ENCODE assay signal across 8 cellular contexts in the genomic region with DNA sequence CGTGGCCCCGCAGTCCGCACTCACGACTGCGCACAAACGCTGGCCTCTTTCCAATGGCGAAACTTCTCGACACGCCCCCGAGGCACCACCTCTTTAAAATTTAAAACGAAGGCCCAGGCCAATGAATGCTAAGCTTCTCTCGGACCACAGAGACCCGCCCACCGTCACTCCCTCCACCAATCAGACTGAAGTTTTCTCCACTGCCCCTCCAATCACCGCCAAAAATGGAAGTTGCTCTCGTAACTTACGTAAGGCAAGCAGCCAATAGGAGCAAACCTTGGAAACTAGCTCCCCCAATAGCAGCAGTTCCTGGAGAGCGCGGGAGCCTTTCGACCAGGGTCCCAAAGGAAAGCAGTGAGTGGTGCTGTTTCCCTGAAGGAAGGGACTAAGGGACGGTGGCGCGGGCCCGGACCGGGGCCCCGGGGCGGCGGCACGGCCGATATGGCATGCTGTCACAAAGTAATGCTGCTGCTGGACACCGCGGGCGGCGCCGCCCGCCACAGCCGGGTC. TPM values are rescaled to one million over a fixed set of nuclear protein-coding genes. Genes with fewer than 3 reads are reported as not detected.
DNase-seq lines count a peak whose midpoint lies in the region; ATAC-seq and TF ChIP-seq lines count a peak whose summit lies in the region.

A gene with protein sequence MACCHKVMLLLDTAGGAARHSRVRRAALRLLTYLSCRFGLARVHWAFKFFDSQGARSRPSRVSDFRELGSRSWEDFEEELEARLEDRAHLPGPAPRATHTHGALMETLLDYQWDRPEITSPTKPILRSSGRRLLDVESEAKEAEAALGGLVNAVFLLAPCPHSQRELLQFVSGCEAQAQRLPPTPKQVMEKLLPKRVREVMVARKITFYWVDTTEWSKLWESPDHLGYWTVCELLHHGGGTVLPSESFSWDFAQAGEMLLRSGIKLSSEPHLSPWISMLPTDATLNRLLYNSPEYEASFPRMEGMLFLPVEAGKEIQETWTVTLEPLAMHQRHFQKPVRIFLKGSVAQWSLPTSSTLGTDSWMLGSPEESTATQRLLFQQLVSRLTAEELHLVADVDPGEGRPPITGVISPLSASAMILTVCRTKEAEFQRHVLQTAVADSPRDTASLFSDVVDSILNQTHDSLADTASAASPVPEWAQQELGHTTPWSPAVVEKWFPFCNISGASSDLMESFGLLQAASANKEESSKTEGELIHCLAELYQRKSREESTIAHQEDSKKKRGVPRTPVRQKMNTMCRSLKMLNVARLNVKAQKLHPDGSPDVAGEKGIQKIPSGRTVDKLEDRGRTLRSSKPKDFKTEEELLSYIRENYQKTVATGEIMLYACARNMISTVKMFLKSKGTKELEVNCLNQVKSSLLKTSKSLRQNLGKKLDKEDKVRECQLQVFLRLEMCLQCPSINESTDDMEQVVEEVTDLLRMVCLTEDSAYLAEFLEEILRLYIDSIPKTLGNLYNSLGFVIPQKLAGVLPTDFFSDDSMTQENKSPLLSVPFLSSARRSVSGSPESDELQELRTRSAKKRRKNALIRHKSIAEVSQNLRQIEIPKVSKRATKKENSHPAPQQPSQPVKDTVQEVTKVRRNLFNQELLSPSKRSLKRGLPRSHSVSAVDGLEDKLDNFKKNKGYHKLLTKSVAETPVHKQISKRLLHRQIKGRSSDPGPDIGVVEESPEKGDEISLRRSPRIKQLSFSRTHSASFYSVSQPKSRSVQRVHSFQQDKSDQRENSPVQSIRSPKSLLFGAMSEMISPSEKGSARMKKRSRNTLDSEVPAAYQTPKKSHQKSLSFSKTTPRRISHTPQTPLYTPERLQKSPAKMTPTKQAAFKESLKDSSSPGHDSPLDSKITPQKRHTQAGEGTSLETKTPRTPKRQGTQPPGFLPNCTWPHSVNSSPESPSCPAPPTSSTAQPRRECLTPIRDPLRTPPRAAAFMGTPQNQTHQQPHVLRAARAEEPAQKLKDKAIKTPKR (N-terminal part only) (plus strand): TSS at position 324 of the 510 bp plus-strand sequence. CDS start 118 bp downstream, at position 442.

- H3K9me2 ChIP-seq in Loucy (replicated peaks; ENCODE audit: low read depth, low read length), result no peaks in the 10 kb centered on the region

- H3F3A ChIP-seq in Loucy (ENCODE audit: low read depth), result no peaks in the 10 kb centered on the region

- H3K4me3 ChIP-seq in H7 (ENCODE audit: insufficient read depth, low read depth, low read length), result peak within 1 kb of the TSS; percentile 96
- peak within 1 kb of the TSS; percentile 85 for H3K4me3 ChIP-seq in Loucy (ENCODE audit: low read length, poor library complexity, severe bottlenecking)
- H3K4me3 ChIP-seq in RWPE2 (ENCODE audit: severe bottlenecking), result peak within 1 kb of the TSS; percentile 86
- H3K4me3 ChIP-seq in fibroblast of the aortic adventitia (ENCODE audit: low read depth, low read length), result peak within 1 kb of the TSS; percentile 80

- H4K20me1 ChIP-seq in Loucy (ENCODE audit: insufficient read depth, low read length, poor library complexity, severe bottlenecking), result peaks cover 28% of the 10 kb centered on the region

- peak within 1 kb of the TSS; percentile 89 for H3K9ac ChIP-seq in Loucy (ENCODE audit: low read depth, low read length, poor library complexity, severe bottlenecking)

- H3K9me3 ChIP-seq in Loucy (ENCODE audit: insufficient read depth, low read depth, low read length) (no peaks in the 10 kb centered on the region), RWPE2 (ENCODE audit: severe bottlenecking) (no peaks in the 10 kb centered on the region)

- H3K27ac Mint-ChIP-seq in activated T-helper 17 cell treated with anti-CD3 and anti-CD28 coated beads, Interleukin-2, amount 50 U/mL, for 72 hours, result peak within 1 kb of the TSS; percentile 55
- peak within 1 kb of the TSS in 2 of 3 experiments; percentile 1 to 29 for H3K27ac Mint-ChIP-seq in nephron

- H3K9me3 Mint-ChIP-seq in activated T-helper 17 cell treated with anti-CD3 and anti-CD28 coated beads, Interleukin-2, amount 50 U/mL, for 72 hours, result no peaks in the 10 kb centered on the region
- H3K9me3 Mint-ChIP-seq in nephron, result no peaks in the 10 kb centered on the region

- no peaks in the 10 kb centered on the region for H3K27me3 ChIP-seq in H7 (ENCODE audit: control insufficient read depth, insufficient read depth, low read length)
- no peaks in the 10 kb centered on the region for H3K27me3 ChIP-seq in Loucy (ENCODE audit: insufficient read depth, low read length, poor library complexity, severe bottlenecking)
- H3K27me3 ChIP-seq in RWPE2 (ENCODE audit: insufficient read depth, poor library complexity, severe bottlenecking), result no peaks in the 10 kb centered on the region

- peaks cover 27% of the 10 kb centered on the region for H3K4me1 ChIP-seq in Loucy (ENCODE audit: insufficient read depth, low read length, poor library complexity, severe bottlenecking)
- H3K4me1 ChIP-seq in RWPE2 (ENCODE audit: insufficient read depth, poor library complexity, severe bottlenecking), result peaks cover 8% of the 10 kb centered on the region

- H3K4me3 Mint-ChIP-seq in activated T-helper 17 cell treated with anti-CD3 and anti-CD28 coated beads, Interleukin-2, amount 50 U/mL, for 72 hours, result peak within 1 kb of the TSS; percentile 83
- H3K4me3 Mint-ChIP-seq in nephron, result peak within 1 kb of the TSS; percentile 82 to 89 (median 88)

- H2AFZ ChIP-seq in Loucy (ENCODE audit: low read length), result peak within 1 kb of the TSS; percentile 73

- DNase-seq in ELR (ENCODE audit: low read depth) (peak; percentile 99), H7 (peak; percentile 92), RWPE2 (ENCODE audit: low spot score) (peak; percentile 99), fibroblast of the aortic adventitia (ENCODE audit: low read depth) (peak; percentile 100)
- DNase-seq in stimulated activated naive CD8-positive, alpha-beta T cell treated with anti-CD3 and anti-CD28 coated beads, Interleukin-15, Interleukin-2, amounts not matched to agents 100 U/mL and 50 U/mL, for 24 hours, result peak; percentile 93

- peaks cover 49% of the 10 kb centered on the region for H3K79me2 ChIP-seq in Loucy (ENCODE audit: insufficient read depth, low read length)

- H3K27ac ChIP-seq in RWPE2 (ENCODE audit: poor library complexity, severe bottlenecking), result peak within 1 kb of the TSS; percentile 56

- ATAC-seq in RWPE2 (ENCODE audit: low read depth), result peak; percentile 93
- peak; percentile 97 for ATAC-seq in activated T-helper 17 cell treated with anti-CD3 and anti-CD28 coated beads, Interleukin-2, amount 50 U/mL, for 72 hours (replicated peaks)
- peak; percentile 97 for ATAC-seq in stimulated activated naive CD8-positive, alpha-beta T cell treated with anti-CD3 and anti-CD28 coated beads, Interleukin-15, Interleukin-2, amounts not matched to agents 100 U/mL and 50 U/mL, for 24 hours

- H3K4me2 ChIP-seq in Loucy (ENCODE audit: low read depth, low read length, poor library complexity, severe bottlenecking), result peak within 1 kb of the TSS; percentile 94

- no peak for TF ChIP-seq CTCF in Loucy (conservative IDR thresholded peaks at IDR 0.05; ENCODE audit: low read length)
- TF ChIP-seq CTCF in RWPE2 (IDR thresholded peaks at IDR 0.05; ENCODE audit: poor library complexity, severe bottlenecking), result no peak
- no peak for TF ChIP-seq CTCF in fibroblast of the aortic adventitia (IDR thresholded peaks at IDR 0.05; ENCODE audit: insufficient read depth, low read length)
- TF ChIP-seq CTCF in nephron (IDR thresholded peaks at IDR 0.05; ENCODE audit: unreplicated experiment in 3 of 3), result no peak

- peaks cover 11% of the 10 kb centered on the region for H3K27me3 Mint-ChIP-seq in activated T-helper 17 cell treated with anti-CD3 and anti-CD28 coated beads, Interleukin-2, amount 50 U/mL, for 72 hours
- H3K27me3 Mint-ChIP-seq in nephron (ENCODE audit: low read depth), result no peaks in the 10 kb centered on the region

- peaks cover 15% of the 10 kb centered on the region for H3K4me1 Mint-ChIP-seq in activated T-helper 17 cell treated with anti-CD3 and anti-CD28 coated beads, Interleukin-2, amount 50 U/mL, for 72 hours
- peaks cover 25% of the 10 kb centered on the region for H3K4me1 Mint-ChIP-seq in nephron

- H3K36me3 ChIP-seq in H7 (replicated peaks; ENCODE audit: control insufficient read depth, insufficient read depth, low read length), result peaks cover 4% of the 10 kb centered on the region
- peaks cover 3% of the 10 kb centered on the region; the same call in 1 of the 2 replicates for H3K36me3 ChIP-seq in Loucy (ENCODE audit: insufficient read depth, low read length)
- H3K36me3 ChIP-seq in RWPE2 (ENCODE audit: low read depth), result peaks cover 32% of the 10 kb centered on the region

- peaks cover 30% of the 10 kb centered on the region for H3K36me3 Mint-ChIP-seq in activated T-helper 17 cell treated with anti-CD3 and anti-CD28 coated beads, Interleukin-2, amount 50 U/mL, for 72 hours (ENCODE audit: low read depth)
- peaks cover 11% of the 10 kb centered on the region for H3K36me3 Mint-ChIP-seq in nephron (ENCODE audit: low read depth)

RNA-seq across cellular contexts. Expression of the gene that starts here (rescaled TPM):
- 19.2 and 24.1 TPM in 2 replicates for total RNA-seq in H7 (2014; rRNA removed; shearing (Covaris generic))
- total RNA-seq in activated T-helper 17 cell treated with anti-CD3 and anti-CD28 coated beads, Interleukin-2, amount 50 U/mL, for 72 hours, result 10 to 100 TPM; 15.4 to 22.7 TPM
- total RNA-seq in fibroblast of the aortic adventitia (ENCODE audit: low replicate concordance), result 0.33 and 8.8 TPM in 2 replicates

Comparison
In these comparisons a context has a peak if more than half of its experiments do, and no peak if none do; other contexts are left out.
1. Peak in every context shown above with its lines: DNase-seq, ATAC-seq, H3K4me3 ChIP-seq and H3K27ac ChIP-seq.